8 cellular contexts compared by ENCODE assay signal in genomic region chr11:1310315-1310687, GRCh38. TPM values are rescaled to one million over a fixed set of nuclear protein-coding genes. Genes with fewer than 3 reads are reported as not detected.
A peak's percentile ranks its signal among the peaks of the same experiment; 100 is the strongest.
DNase-seq lines count a peak whose midpoint lies in the region.

No MANE protein-coding gene starts in this region.

- H3K4me3 ChIP-seq in iPS-20b (ENCODE audit: low read length) = peak overlapping the region; percentile 81

- peak overlapping the region; percentile 83; the same call in 1 of the 2 replicates for H3K9ac ChIP-seq in iPS-20b (ENCODE audit: low read depth, low read length)

- H3K4me1 Mint-ChIP-seq in activated T-helper 2 cell treated with anti-CD3 and anti-CD28 coated beads, Interferon-gamma antibody, Interleukin-2, Interleukin-4, amounts not matched to agents 10 μg/mL and 5 μg/mL and 100 μg/mL, durations not matched to agents 14 hours and 24 hours and 36 hours (ENCODE audit: low read depth) = peaks cover 25% of the 10 kb centered on the region

- no peaks in the 10 kb centered on the region for H3K36me3 ChIP-seq in iPS-20b (ENCODE audit: insufficient read depth, low read depth, low read length)

- H3K27me3 Mint-ChIP-seq in activated T-helper 2 cell treated with anti-CD3 and anti-CD28 coated beads, Interferon-gamma antibody, Interleukin-2, Interleukin-4, amounts not matched to agents 10 μg/mL and 5 μg/mL and 100 μg/mL, durations not matched to agents 14 hours and 24 hours and 36 hours (ENCODE audit: low read depth) = peaks cover 21% of the 10 kb centered on the region

- peaks cover 23% of the 10 kb centered on the region for H3K36me3 Mint-ChIP-seq in activated T-helper 2 cell treated with anti-CD3 and anti-CD28 coated beads, Interferon-gamma antibody, Interleukin-2, Interleukin-4, amounts not matched to agents 10 μg/mL and 5 μg/mL and 100 μg/mL, durations not matched to agents 14 hours and 24 hours and 36 hours (ENCODE audit: low read depth)

- peak overlapping the region; percentile 77 for H3K27ac Mint-ChIP-seq in activated T-helper 2 cell treated with anti-CD3 and anti-CD28 coated beads, Interferon-gamma antibody, Interleukin-2, Interleukin-4, amounts not matched to agents 10 μg/mL and 5 μg/mL and 100 μg/mL, durations not matched to agents 14 hours and 24 hours and 36 hours

- intact Hi-C loops in activated T-helper 2 cell treated with anti-CD3 and anti-CD28 coated beads, Interferon-gamma antibody, Interleukin-2, Interleukin-4, amounts not matched to agents 10 μg/mL and 5 μg/mL and 100 μg/mL, durations not matched to agents 14 hours and 24 hours and 36 hours (cut with micrococcal nuclease) = loop anchor here (2.0 kb wide), 1 partner anchor 20 kb away; no protein-coding TSS in a partner anchor

- H3K9me3 Mint-ChIP-seq in activated T-helper 2 cell treated with anti-CD3 and anti-CD28 coated beads, Interferon-gamma antibody, Interleukin-2, Interleukin-4, amounts not matched to agents 10 μg/mL and 5 μg/mL and 100 μg/mL, durations not matched to agents 14 hours and 24 hours and 36 hours = peaks cover 19% of the 10 kb centered on the region

- H3K27ac ChIP-seq in iPS-20b (ENCODE audit: low read length) (no peak overlapping the region), substantia nigra (ENCODE audit: low read depth, low read length, poor library complexity, severe bottlenecking) (peak overlapping the region; percentile 93)

- DNase-seq in NCI-H82 (lab: John Stamatoyannopoulos, UW) (peak; percentile 3), NCI-H82 treated with DMSO at 0.1 percent for 48 hours (lab: John Stamatoyannopoulos, UW; ENCODE audit: unreplicated experiment) (no peak), substantia nigra (lab: John Stamatoyannopoulos, UW) (no peak), HuH-7.5 (ENCODE audit: low spot score) (no peak), NCI-H146 treated with DMSO at 0.1 percent for 48 hours (lab: John Stamatoyannopoulos, UW; ENCODE audit: unreplicated experiment) (no peak)
- no peak for DNase-seq in activated T-helper 2 cell treated with anti-CD3 and anti-CD28 coated beads, Interferon-gamma antibody, Interleukin-2, Interleukin-4, amounts not matched to agents 10 μg/mL and 5 μg/mL and 100 μg/mL, durations not matched to agents 14 hours and 24 hours and 36 hours (ENCODE audit: low spot score)
- no peak for DNase-seq in stimulated activated CD4-positive, alpha-beta T cell treated with anti-CD3 and anti-CD28 coated beads, Interleukin-15, amount 100 ng/mL, for 24 hours

- no peaks in the 10 kb centered on the region for H3K27me3 ChIP-seq in iPS-20b (ENCODE audit: insufficient read depth, low read length)

- H3K4me3 Mint-ChIP-seq in activated T-helper 2 cell treated with anti-CD3 and anti-CD28 coated beads, Interferon-gamma antibody, Interleukin-2, Interleukin-4, amounts not matched to agents 10 μg/mL and 5 μg/mL and 100 μg/mL, durations not matched to agents 14 hours and 24 hours and 36 hours (ENCODE audit: low read depth) = peak overlapping the region; percentile 78

- no peaks in the 10 kb centered on the region for H3K4me1 ChIP-seq in iPS-20b (ENCODE audit: insufficient read depth, low read length)

- H3K9me3 ChIP-seq in iPS-20b (ENCODE audit: insufficient read depth, low read depth, low read length) = 0 out of 2 replicates have a peak, but pooled peaks cover 8% of the 10 kb centered on the region

RNA-seq across cellular contexts. Expression of gene TOLLIP, which starts 0.9 kb away (rescaled TPM):
- 33.6 and 35.0 TPM in 2 replicates for total RNA-seq in activated T-helper 2 cell treated with anti-CD3 and anti-CD28 coated beads, Interferon-gamma antibody, Interleukin-2, Interleukin-4, amounts not matched to agents 10 μg/mL and 5 μg/mL and 100 μg/mL, durations not matched to agents 14 hours and 24 hours and 36 hours
